In genomic region chr2:191687867-191688266, GRCh38 we compare ENCODE assay signal across 18 cellular contexts. TPM values are rescaled to one million over a fixed set of nuclear protein-coding genes. Genes with fewer than 3 reads are reported as not detected.
DNase-seq lines count a peak whose midpoint lies in the region; ATAC-seq, FAIRE-seq and TF ChIP-seq lines count a peak whose summit lies in the region.
"Had no signal": no experiment of that assay in that cellular context is flagged by ENCODE, and none has a peak within 500 bp of the region (broad histone marks: within the 10 kb centered on the region; RNA-seq: fewer than 3 reads in every experiment).

No MANE protein-coding gene starts in this region.

- H3K79me2 ChIP-seq in keratinocyte (ENCODE audit: control insufficient read depth, insufficient read depth, low read length): peaks cover 3% of the 10 kb centered on the region
- no peaks in the 10 kb centered on the region for H3K79me2 ChIP-seq in neural progenitor cell (ENCODE audit: low read depth)

- FAIRE-seq in keratinocyte (lab: Jason Lieb, UNC): peak; percentile 20

- ATAC-seq in activated naive CD4-positive, alpha-beta T cell treated with anti-CD3 and anti-CD28 coated beads, Interleukin-2, amount 50 U/mL, for 72 hours: peak in 1 of 2 donors; percentile 28
- ATAC-seq in activated B cell treated with CpG ODN at 0.5 μM for 24 hours (ENCODE audit: low read depth): no peak
- no peak for ATAC-seq in HG03521 (IDR thresholded peaks at IDR 0.05; ENCODE audit: unreplicated experiment)
- ATAC-seq in GM18861 (IDR thresholded peaks at IDR 0.05; ENCODE audit: unreplicated experiment): no peak
- ATAC-seq: body of pancreas had no signal

- H2AFZ ChIP-seq in keratinocyte (ENCODE audit: control insufficient read depth, low read length) (no peak overlapping the region), neural progenitor cell (replicated peaks) (no peak overlapping the region)

- H3K4me3 ChIP-seq in keratinocyte (ENCODE audit: control insufficient read depth in 2 of 3, extremely low read depth in 1 of 3, insufficient read depth in 2 of 3, low read depth in 1 of 3, low read length in 3 of 3) (no peak overlapping the region), neural progenitor cell (no peak overlapping the region)
- H3K4me3 ChIP-seq: body of pancreas, esophagus squamous epithelium, ovary, upper lobe of left lung had no signal

- no peaks in the 10 kb centered on the region for H3F3A ChIP-seq in neural progenitor cell (ENCODE audit: low read depth)

- H3K27me3 ChIP-seq in keratinocyte (ENCODE audit: control insufficient read depth, extremely low read depth, insufficient read depth, low read length): no peaks in the 10 kb centered on the region
- no peaks in the 10 kb centered on the region for H3K27me3 ChIP-seq in neural progenitor cell
- H3K27me3 ChIP-seq: body of pancreas, esophagus squamous epithelium, ovary, upper lobe of left lung had no signal

- peaks cover 52% of the 10 kb centered on the region for H3K4me1 ChIP-seq in keratinocyte (ENCODE audit: control insufficient read depth, extremely low read depth, insufficient read depth, low read length)
- no peaks in the 10 kb centered on the region for H3K4me1 ChIP-seq in neural progenitor cell

- H3K9me3 ChIP-seq in keratinocyte (ENCODE audit: control insufficient read depth, low read depth, low read length) (no peaks in the 10 kb centered on the region), neural progenitor cell (ENCODE audit: low read depth) (no peaks in the 10 kb centered on the region)
- H3K9me3 ChIP-seq: body of pancreas, esophagus squamous epithelium, ovary, upper lobe of left lung had no signal

- H3K9ac ChIP-seq in keratinocyte (ENCODE audit: control insufficient read depth, extremely low read depth, insufficient read depth, low read length): no peak overlapping the region
- no peak overlapping the region for H3K9ac ChIP-seq in neural progenitor cell

- dilution Hi-C loops in keratinocyte (cut with MboI; ENCODE audit: extremely low pct_ligation_motif_present, low sequenced_read_pairs): no loop called here

- H4K20me1 ChIP-seq in keratinocyte (ENCODE audit: control insufficient read depth, extremely low read depth, insufficient read depth, low read length) (no peaks in the 10 kb centered on the region), neural progenitor cell (ENCODE audit: low read depth) (no peaks in the 10 kb centered on the region)

- DNase-seq in activated naive CD4-positive, alpha-beta T cell treated with anti-CD3 and anti-CD28 coated beads, Interleukin-2, amount 50 U/mL, for 72 hours (ENCODE audit: low spot score in 2 of 2): no peak
- no peak for DNase-seq in activated naive CD4-positive, alpha-beta T cell treated with Interleukin-2 at 50 U/mL for 16 hours
- DNase-seq in activated B cell treated with CpG ODN at 0.5 μM for 24 hours (no peak), keratinocyte (ENCODE audit: low read depth, low spot score) (no peak), activated gamma-delta T cell treated with Interleukin-2 at 50 U/mL for 16 hours (no peak), neural progenitor cell (ENCODE audit: low spot score) (no peak)
- DNase-seq: activated CD4-positive, alpha-beta T cell treated with anti-CD3 and anti-CD28 coated beads, Interleukin-2, amount 50 U/mL, for 1 hour; body of pancreas; esophagus squamous epithelium; head of caudate nucleus; kidney; NCI-H146; ovary; stimulated activated CD4-positive, alpha-beta T cell treated with anti-CD3 and anti-CD28 coated beads, Interleukin-4, amount 100 ng/mL, for 1 hour; T-helper 9 cell; upper lobe of left lung had no signal

- POLR2A ChIA-PET in activated B cell treated with CpG ODN at 0.5 μM for 24 hours (lab: Charles Lee): interaction anchor here (1.1 to 2.6 kb wide), 4 partner anchors 9 to 118 kb away, joined by 3 to 25 read pairs (median 4); partner anchors contain the start of gene NABP1

- H3K36me3 ChIP-seq in keratinocyte (ENCODE audit: control insufficient read depth in 2 of 2, extremely low read depth in 1 of 2, insufficient read depth in 2 of 2, low read length in 2 of 2) (peaks cover 17 to 20% of the 10 kb centered on the region in 2 experiments), neural progenitor cell (no peaks in the 10 kb centered on the region)
- H3K36me3 ChIP-seq: ovary had no signal

- H3K27me3 Mint-ChIP-seq in activated B cell treated with CpG ODN at 0.5 μM for 24 hours (no peaks in the 10 kb centered on the region), neural progenitor cell (ENCODE audit: insufficient read depth, low read depth) (peaks cover 1% of the 10 kb centered on the region)

- H3K4me2 ChIP-seq in keratinocyte (ENCODE audit: control insufficient read depth, extremely low read depth, insufficient read depth, low read depth, low read length) (no peak overlapping the region), neural progenitor cell (no peak overlapping the region)

- H3K27ac Mint-ChIP-seq in activated naive CD4-positive, alpha-beta T cell treated with anti-CD3 and anti-CD28 coated beads, Interleukin-2, amount 50 U/mL, for 72 hours: peak overlapping the region; percentile 89
- H3K27ac Mint-ChIP-seq in activated B cell treated with CpG ODN at 0.5 μM for 24 hours (peak overlapping the region; percentile 24), neural progenitor cell (no peak overlapping the region)

- intact Hi-C loops in activated B cell treated with CpG ODN at 0.5 μM for 24 hours (cut with micrococcal nuclease): no loop called here

- no peaks in the 10 kb centered on the region for H3K9me1 ChIP-seq in keratinocyte (ENCODE audit: control insufficient read depth, extremely low read depth, insufficient read depth, low read length)

- no peaks in the 10 kb centered on the region for H3K9me3 Mint-ChIP-seq in activated naive CD4-positive, alpha-beta T cell treated with anti-CD3 and anti-CD28 coated beads, Interleukin-2, amount 50 U/mL, for 72 hours
- H3K9me3 Mint-ChIP-seq in activated B cell treated with CpG ODN at 0.5 μM for 24 hours (no peaks in the 10 kb centered on the region), neural progenitor cell (no peaks in the 10 kb centered on the region)

- H3K27ac ChIP-seq in keratinocyte (ENCODE audit: control insufficient read depth, insufficient read depth, low read length): peak overlapping the region; percentile 78
- no peak overlapping the region for H3K27ac ChIP-seq in neural progenitor cell
- H3K27ac ChIP-seq: body of pancreas, esophagus squamous epithelium, ovary, upper lobe of left lung had no signal

- H3K4me3 Mint-ChIP-seq in activated B cell treated with CpG ODN at 0.5 μM for 24 hours (no peak overlapping the region), neural progenitor cell (no peak overlapping the region)

- H3K36me3 Mint-ChIP-seq in activated naive CD4-positive, alpha-beta T cell treated with anti-CD3 and anti-CD28 coated beads, Interleukin-2, amount 50 U/mL, for 72 hours: peaks cover 1 to 50% of the 10 kb centered on the region in 2 donors
- H3K36me3 Mint-ChIP-seq in activated B cell treated with CpG ODN at 0.5 μM for 24 hours (ENCODE audit: low read depth) (peaks cover 53% of the 10 kb centered on the region), neural progenitor cell (no peaks in the 10 kb centered on the region)

- CTCF ChIA-PET in activated B cell treated with CpG ODN at 0.5 μM for 24 hours (lab: Charles Lee): interaction anchor here (1.4 to 2.6 kb wide), 4 partner anchors 21 to 121 kb away, joined by 3 to 23 read pairs (median 8); no protein-coding TSS in a partner anchor

- H3K4me1 Mint-ChIP-seq in activated B cell treated with CpG ODN at 0.5 μM for 24 hours (peaks cover 38% of the 10 kb centered on the region), neural progenitor cell (peaks cover 2% of the 10 kb centered on the region)

- TF ChIP-seq CTCF in activated B cell treated with CpG ODN at 0.5 μM for 24 hours (IDR thresholded peaks at IDR 0.05) (no peak), keratinocyte (optimal IDR thresholded peaks at IDR 0.05 in 1 of 3, IDR thresholded peaks at IDR 0.05 in 1 of 3, conservative IDR thresholded peaks at IDR 0.05 in 1 of 3; ENCODE audit: extremely low read depth in 1 of 3, insufficient read depth in 2 of 3, low read length in 3 of 3) (no peak), neural progenitor cell (IDR thresholded peaks at IDR 0.05) (no peak)

RNA-seq across cellular contexts. Expression of gene NABP1, which starts 9.9 kb away (rescaled TPM):
- total RNA-seq in activated naive CD4-positive, alpha-beta T cell treated with anti-CD3 and anti-CD28 coated beads, Interleukin-2, amount 50 U/mL, for 72 hours: 10 to 100 TPM; 53.7 to 59.7 TPM
- total RNA-seq in activated B cell treated with CpG ODN at 0.5 μM for 24 hours (69.6 and 86.0 TPM in 2 replicates), neural progenitor cell (ENCODE audit: low replicate concordance) (1.2 and 2.8 TPM in 2 replicates)
- 18.4 to 29.3 TPM (median 22.8 TPM) in 3 replicates for polyA plus RNA-seq in keratinocyte
- polyA plus RNA-seq in keratinocyte (2011; ENCODE audit: low read depth): 29.0 TPM
- 9.9 and 14.9 TPM in 2 replicates for polyA plus RNA-seq in keratinocyte (2011; cell fraction: cytosol; rRNA removed)
- 56.3 and 69.3 TPM in 2 replicates for polyA plus RNA-seq in keratinocyte (2011; cell fraction: nucleus; rRNA removed)
- polyA plus RNA-seq in keratinocyte (2012; ENCODE audit: low replicate concordance): 21.3 and 25.4 TPM in 2 replicates
- polyA minus RNA-seq in keratinocyte: 5.5 to 50.9 TPM (median 24.0 TPM) in 3 replicates
- 16.3 TPM for polyA minus RNA-seq in keratinocyte (2011; cell fraction: cytosol; rRNA and poly(A)+ RNA removed)
- polyA minus RNA-seq in keratinocyte (2011; cell fraction: nucleus; rRNA and poly(A)+ RNA removed): 45.1 and 82.4 TPM in 2 replicates

Comparison
In these comparisons a context has a peak if more than half of its experiments do, and no peak if none do; other contexts are left out.
1. RNA of gene NABP1, which starts 9.9 kb away (total RNA-seq): 69.6 to 86.0 TPM in activated B cell treated with CpG ODN at 0.5 μM for 24 hours and 53.7 to 59.7 TPM in activated naive CD4-positive, alpha-beta T cell treated with anti-CD3 and anti-CD28 coated beads, Interleukin-2, amount 50 U/mL, for 72 hours; 1.2 to 2.8 TPM in neural progenitor cell; every median in the first group is over 10 times any median in the second.